28 cellular contexts compared by ENCODE assay signal in genomic region chr1:44646711-44647110, GRCh38. TPM values are rescaled to one million over a fixed set of nuclear protein-coding genes. Genes with fewer than 3 reads are reported as not detected.
A peak's percentile ranks its signal among the peaks of the same experiment; 100 is the strongest.
DNase-seq lines count a peak whose midpoint lies in the region; ATAC-seq and TF ChIP-seq lines count a peak whose summit lies in the region.
"Had no signal": no experiment of that assay in that cellular context is flagged by ENCODE, and none has a peak within 500 bp of the region (broad histone marks: within the 10 kb centered on the region; RNA-seq: fewer than 3 reads in every experiment).

No MANE protein-coding gene starts in this region.

- H3F3A ChIP-seq in PC-9 (ENCODE audit: insufficient read depth, low read depth) = no peaks in the 10 kb centered on the region

- peak overlapping the region in 4 of 5 donors; percentile 71 to 82 (median 76) for H3K27ac ChIP-seq in stomach
- no peak overlapping the region for H3K27ac ChIP-seq in PC-9
- H3K27ac ChIP-seq: cardiac muscle cell had no signal

- no peaks in the 10 kb centered on the region for H3K9me2 ChIP-seq in PC-9 (ENCODE audit: insufficient read depth)

- ATAC-seq in central memory CD8-positive, alpha-beta T cell (replicated peaks; ENCODE audit: extremely low read depth, poor library complexity, severe bottlenecking) = no peak
- no peak for ATAC-seq in HG02852 (IDR thresholded peaks at IDR 0.05; ENCODE audit: unreplicated experiment)
- ATAC-seq: activated T-cell treated with anti-CD3 and anti-CD28 coated beads, Interleukin-2, amount 50 U/mL, for 72 hours; heart left ventricle; left colon; SK-N-SH treated with all-trans-retinoic acid at 6 μM for 48 hours had no signal

- no peaks in the 10 kb centered on the region for H3K27me3 ChIP-seq in stomach
- no peaks in the 10 kb centered on the region for H3K27me3 ChIP-seq in PC-9 (ENCODE audit: insufficient read depth, low read depth)
- H3K27me3 ChIP-seq: cardiac muscle cell, heart left ventricle, upper lobe of left lung had no signal

- peaks cover 30% of the 10 kb centered on the region for H3K36me3 Mint-ChIP-seq in central memory CD8-positive, alpha-beta T cell (ENCODE audit: insufficient read depth)

- H3K4me1 Mint-ChIP-seq in central memory CD8-positive, alpha-beta T cell = peaks cover 10% of the 10 kb centered on the region
- H3K4me1 Mint-ChIP-seq: activated naive CD4-positive, alpha-beta T cell treated with anti-CD3 and anti-CD28 coated beads, Interleukin-2, amount 10 ng/mL, durations not matched to agents 7 days and 5 days had no signal

- no peaks in the 10 kb centered on the region; the same call in 1 of the 2 replicates for H4K20me1 ChIP-seq in PC-9 (ENCODE audit: insufficient read depth)

- H3K4me3 Mint-ChIP-seq in central memory CD8-positive, alpha-beta T cell = no peak overlapping the region
- H3K4me3 Mint-ChIP-seq: activated naive CD4-positive, alpha-beta T cell treated with anti-CD3 and anti-CD28 coated beads, Interleukin-2, amount 10 ng/mL, durations not matched to agents 7 days and 5 days; activated T-cell treated with anti-CD3 and anti-CD28 coated beads, Interleukin-2, amount 50 U/mL, for 72 hours; H9; naive B cell had no signal

- H3K36me3 ChIP-seq in stomach = peaks cover 50 to 100% (median 98%) of the 10 kb centered on the region in 4 donors
- H3K36me3 ChIP-seq in PC-9 (ENCODE audit: low read depth) = no peaks in the 10 kb centered on the region; the same call in 1 of the 2 replicates

- DNase-seq in LHCN-M2 (ENCODE audit: low read depth) (peak; percentile 20), myocyte (ENCODE audit: low read depth) (peak; percentile 60), stomach (no peak), superior temporal gyrus (ENCODE audit: extremely low spot score) (no peak), GM13977 (ENCODE audit: low spot score) (no peak), PC-9 (no peak)
- DNase-seq in central memory CD8-positive, alpha-beta T cell (ENCODE audit: low spot score in 2 of 2) = no peak
- DNase-seq: activated CD4-positive, alpha-beta T cell treated with anti-CD3 and anti-CD28 coated beads for 4 hours; activated naive CD4-positive, alpha-beta T cell treated with anti-CD3 and anti-CD28 coated beads, Interleukin-2, amount 10 ng/mL, durations not matched to agents 7 days and 5 days; activated T-cell treated with anti-CD3 and anti-CD28 coated beads, Interleukin-2, amount 50 U/mL, for 72 hours; Caco-2; dermis blood vessel endothelial cell; DND-41; H9; heart left ventricle; Kasumi-1; mesenchymal stem cell; naive B cell; NCI-H1694 treated with DMSO at 0.1 percent for 48 hours; NCI-H2171 treated with DMSO at 0.1 percent for 48 hours; stimulated activated CD4-positive, alpha-beta T cell treated with anti-CD3 and anti-CD28 coated beads, Interleukin-12 subunit alpha, Interleukin-12 subunit beta, amount 100 ng/mL, for 4 hours; stimulated activated CD4-positive, alpha-beta T cell treated with anti-CD3 and anti-CD28 coated beads, Interleukin-4, amount 100 ng/mL, for 24 hours; stimulated activated naive CD4-positive, alpha-beta T cell had no signal

- H3K4me3 ChIP-seq in stomach (no peak overlapping the region), PC-9 (no peak overlapping the region)
- H3K4me3 ChIP-seq: cardiac muscle cell, heart left ventricle, upper lobe of left lung had no signal

- no peaks in the 10 kb centered on the region for H3K27me3 Mint-ChIP-seq in central memory CD8-positive, alpha-beta T cell
- H3K27me3 Mint-ChIP-seq: activated naive CD4-positive, alpha-beta T cell treated with anti-CD3 and anti-CD28 coated beads, Interleukin-2, amount 10 ng/mL, durations not matched to agents 7 days and 5 days; naive B cell had no signal

- H3K4me2 ChIP-seq in PC-9 = no peak overlapping the region

- H3K27ac Mint-ChIP-seq in central memory CD8-positive, alpha-beta T cell (ENCODE audit: low read depth) = peak overlapping the region; percentile 11
- H3K27ac Mint-ChIP-seq: activated naive CD4-positive, alpha-beta T cell treated with anti-CD3 and anti-CD28 coated beads, Interleukin-2, amount 10 ng/mL, durations not matched to agents 7 days and 5 days; activated T-cell treated with anti-CD3 and anti-CD28 coated beads, Interleukin-2, amount 50 U/mL, for 72 hours; H9 had no signal

- no TSS peak for BruUV-seq in PC-9 (replicated peaks; lab: Mats Ljungman, UMichigan)

- TF ChIP-seq CTCF in stomach (IDR thresholded peaks at IDR 0.05) (no peak), GM13977 (IDR thresholded peaks at IDR 0.05; ENCODE audit: extremely low read depth, insufficient read depth, missing control alignments) (no peak), PC-9 (conservative IDR thresholded peaks at IDR 0.05) (no peak)

- no peak overlapping the region for H2AFZ ChIP-seq in PC-9

- WGBS in stomach, 5 donors = 89 to 96% (median 92%) methylated on average over 3 of the region's 3 CpGs

- in situ Hi-C loops in GM13977 (cut with MboI; ENCODE audit: low pct_unique_long_range_greater_than_20kb, low sequenced_read_pairs, unreplicated experiment) = no loop called here

- TF ChIP-seq EP300 in stomach (IDR thresholded peaks at IDR 0.05) = no peak

- no peak for TF ChIP-seq POLR2A in stomach (IDR thresholded peaks at IDR 0.05)

- no peaks in the 10 kb centered on the region for H3K9me3 ChIP-seq in stomach
- no peaks in the 10 kb centered on the region for H3K9me3 ChIP-seq in PC-9 (ENCODE audit: insufficient read depth, low read depth)
- H3K9me3 ChIP-seq: Caco-2, heart left ventricle, upper lobe of left lung had no signal

- no peaks in the 10 kb centered on the region for H3K79me2 ChIP-seq in PC-9 (ENCODE audit: low read depth)

- no peaks in the 10 kb centered on the region for H3K9me3 Mint-ChIP-seq in central memory CD8-positive, alpha-beta T cell
- H3K9me3 Mint-ChIP-seq: activated naive CD4-positive, alpha-beta T cell treated with anti-CD3 and anti-CD28 coated beads, Interleukin-2, amount 10 ng/mL, durations not matched to agents 7 days and 5 days; activated T-cell treated with anti-CD3 and anti-CD28 coated beads, Interleukin-2, amount 50 U/mL, for 72 hours; H9; naive B cell had no signal

- CTCF ChIA-PET in PC-9 (lab: Charles Lee) = no interaction called here

- H3K4me1 ChIP-seq in stomach (peaks cover 11 to 65% (median 36%) of the 10 kb centered on the region in 4 donors), PC-9 (replicated peaks; ENCODE audit: insufficient read depth) (no peaks in the 10 kb centered on the region)
- H3K4me1 ChIP-seq: Caco-2 had no signal

- intact Hi-C loops in stomach (cut with DNase I; ENCODE audit: low total_unique reads) = no loop called here
- intact Hi-C loops in PC-9 (cut with micrococcal nuclease; ENCODE audit: unreplicated experiment) = no loop called here

- POLR2A ChIA-PET in PC-9 (lab: Charles Lee; ENCODE audit: unreplicated experiment) = interaction anchor here (0.6 kb wide), 1 partner anchor 434 kb away, joined by 4 read pairs; no protein-coding TSS in a partner anchor

RNA-seq across cellular contexts. Expression of gene TMEM53, which starts 27.6 kb away (rescaled TPM):
- total RNA-seq in LHCN-M2 (2014; rRNA removed) (5.9 and 8.8 TPM in 2 replicates), myocyte (20.8 and 25.5 TPM in 2 replicates), stomach (10 to 100 TPM in 1 of 5 donors, 1 to 10 TPM in 4; 2.4 to 22.8 (median 4.9) TPM), PC-9 (2021) (33.2 and 36.1 TPM in 2 replicates)
- polyA plus RNA-seq in LHCN-M2 (2012) = 10.7 TPM
- 13.6 TPM for polyA plus RNA-seq in myocyte (2012)
- 1 to 10 TPM; 6.9 to 9.4 (median 7.3) TPM for polyA plus RNA-seq in stomach

RNA-seq across cellular contexts. Expression of gene ARMH1, which starts 27.8 kb away (rescaled TPM):
- not detected in 2 replicates for total RNA-seq in LHCN-M2 (2014; rRNA removed)
- 0.38 TPM for polyA plus RNA-seq in LHCN-M2 (2012)
- 7.0 and 13.9 TPM in 2 replicates for total RNA-seq in myocyte
- 0.78 TPM for polyA plus RNA-seq in myocyte (2012)
- 1 to 10 TPM in 2 of 5 donors, not detected in 3; 3.3 to 3.7 TPM for total RNA-seq in stomach
- polyA plus RNA-seq in stomach = 1 to 10 TPM; 4.4 to 8.6 (median 5.7) TPM
- 16.3 and 16.9 TPM in 2 replicates for total RNA-seq in PC-9 (2021)
- total RNA-seq: Caco-2, dermis blood vessel endothelial cell had no signal

Comparison
In these comparisons a context has a peak if more than half of its experiments do, and no peak if none do; other contexts are left out.
1. DNase-seq: peak in LHCN-M2 (single experiment) and myocyte (single experiment); none in central memory CD8-positive, alpha-beta T cell (0 of 2), stomach (single experiment), superior temporal gyrus (single experiment), GM13977 (single experiment) and PC-9 (0 of 2).